Comparison of ENCODE assay signal across 8 cellular contexts in genomic region chr10:72272689-72273409, GRCh38. TPM values are rescaled to one million over a fixed set of nuclear protein-coding genes. Genes with fewer than 3 reads are reported as not detected.
DNase-seq lines count a peak whose midpoint lies in the region; ATAC-seq and TF ChIP-seq lines count a peak whose summit lies in the region.

No MANE protein-coding gene starts in this region.

- H3K4me2 ChIP-seq in HCT116 (ENCODE audit: low read length) (peak overlapping the region; percentile 90), mesenchymal stem cell (ENCODE audit: low read length, poor library complexity, severe bottlenecking) (peak overlapping the region; percentile 93)

- H3K4me1 ChIP-seq in HCT116 (ENCODE audit: control insufficient read depth in 1 of 2, insufficient read depth in 2 of 2, low read length in 2 of 2) (peaks cover 36 to 61% of the 10 kb centered on the region in 2 experiments), mesenchymal stem cell (ENCODE audit: control insufficient read depth, insufficient read depth, low read depth, low read length) (peaks cover 22% of the 10 kb centered on the region), suprapubic skin (peaks cover 33% of the 10 kb centered on the region)

- TF ChIP-seq CTCF in HCT116 (IDR thresholded peaks at IDR 0.05 in 2 of 3, conservative IDR thresholded peaks at IDR 0.05 in 1 of 3; ENCODE audit: borderline replicate concordance in 1 of 3, insufficient read depth in 1 of 3, low read depth in 2 of 3, low read length in 2 of 3) (no peak), activated B cell treated with CpG ODN at 0.5 μM for 24 hours (IDR thresholded peaks at IDR 0.05) (no peak), suprapubic skin (IDR thresholded peaks at IDR 0.05) (no peak)

- RAD21 ChIA-PET in HCT116 (lab: Charles Lee; ENCODE audit: low non-redundant PET in 1 of 2, low total read pairs in 2 of 2, uncharacterized antibody in 2 of 2, unreplicated experiment in 2 of 2) = interaction anchor here (0.6 to 1.4 kb wide), 4 partner anchors 48 to 193 kb away, joined by 3 read pairs; no protein-coding TSS in a partner anchor

- H3K27ac ChIP-seq in HCT116 (ENCODE audit: low read depth, low read length) = peak overlapping the region; percentile 91
- H3K27ac ChIP-seq in mesenchymal stem cell (ENCODE audit: low read length, poor library complexity, severe bottlenecking) = peak overlapping the region; percentile 98
- H3K27ac ChIP-seq in suprapubic skin = peak overlapping the region; percentile 97

- H2AFZ ChIP-seq in HCT116 (ENCODE audit: low read depth, low read length, poor library complexity, severe bottlenecking) (no peak overlapping the region), mesenchymal stem cell (ENCODE audit: low read depth, low read length) (peak overlapping the region; percentile 6)

- H3K79me2 ChIP-seq in HCT116 (ENCODE audit: insufficient read depth, low read length) = peaks cover 19% of the 10 kb centered on the region

- POLR2A ChIA-PET in HCT116 (lab: Charles Lee) (interaction anchor here (0.6 to 13.5 kb wide), 33 partner anchors 10 to 422 kb away, joined by 3 to 371 read pairs (median 5); partner anchors contain the start of genes ANAPC16, ASCC1 and PSAP), activated B cell treated with CpG ODN at 0.5 μM for 24 hours (lab: Charles Lee) (interaction anchor here (0.6 to 13.6 kb wide), 28 partner anchors 9 to 422 kb away, joined by 3 to 967 read pairs (median 5); partner anchors contain the start of genes ANAPC16, ASCC1 and SPOCK2)

- peak overlapping the region; percentile 95 to 99 for H3K18ac ChIP-seq in mesenchymal stem cell (ENCODE audit: low read depth in 1 of 2, low read length in 2 of 2)

- peak overlapping the region in 1 of 2 experiments; percentile 96 for H3K23ac ChIP-seq in mesenchymal stem cell (ENCODE audit: low read length in 2 of 2)

- TF ChIP-seq POLR2A in HCT116 (IDR thresholded peaks at IDR 0.05; ENCODE audit: borderline replicate concordance, extremely low read depth, insufficient read depth, insufficient read length) (peak; percentile 49), suprapubic skin (IDR thresholded peaks at IDR 0.05) (no peak)

- peak overlapping the region; percentile 100 for H4K91ac ChIP-seq in mesenchymal stem cell (ENCODE audit: low read length)

- DNase-seq in activated CD4-positive, alpha-beta T cell treated with anti-CD3 and anti-CD28 coated beads, Interleukin-2, amount 10 ng/mL, durations not matched to agents 24 days and 14 days = peak; percentile 86
- DNase-seq in activated CD4-positive, alpha-beta T cell treated with anti-CD3 and anti-CD28 coated beads, Interleukin-2, amount 50 U/mL, for 4 hours = no peak
- DNase-seq in HCT116 (ENCODE audit: low read depth, low spot score) (peak; percentile 80), NCI-H2107 treated with DMSO at 0.1 percent for 48 hours (lab: John Stamatoyannopoulos, UW; ENCODE audit: unreplicated experiment) (peak; percentile 46), activated B cell treated with CpG ODN at 0.5 μM for 24 hours (peak; percentile 55), epidermal melanocyte (ENCODE audit: insufficient read length, low spot score) (peak; percentile 79), mesenchymal stem cell (peak; percentile 99), suprapubic skin (ENCODE audit: low spot score in 2 of 2) (peak; percentile 96)

- H3K9me2 ChIP-seq in HCT116 (ENCODE audit: insufficient read depth) = no peaks in the 10 kb centered on the region

- H3K4me3 Mint-ChIP-seq in activated CD4-positive, alpha-beta T cell treated with anti-CD3 and anti-CD28 coated beads, Interleukin-2, amount 10 ng/mL, durations not matched to agents 24 days and 14 days = peak overlapping the region; percentile 96
- peak overlapping the region; percentile 98 for H3K4me3 Mint-ChIP-seq in activated B cell treated with CpG ODN at 0.5 μM for 24 hours

- ATAC-seq in HCT116 (peak; percentile 63), activated B cell treated with CpG ODN at 0.5 μM for 24 hours (ENCODE audit: low read depth) (peak; percentile 9)

- H3K27me3 Mint-ChIP-seq in activated CD4-positive, alpha-beta T cell treated with anti-CD3 and anti-CD28 coated beads, Interleukin-2, amount 10 ng/mL, durations not matched to agents 24 days and 14 days = no peaks in the 10 kb centered on the region
- no peaks in the 10 kb centered on the region for H3K27me3 Mint-ChIP-seq in activated B cell treated with CpG ODN at 0.5 μM for 24 hours

- peaks cover 8 to 13% of the 10 kb centered on the region in 2 experiments; a peak in 2 of 4 replicates for H3K36me3 ChIP-seq in HCT116 (ENCODE audit: control insufficient read depth in 1 of 2, insufficient read depth in 2 of 2, low read length in 2 of 2)
- H3K36me3 ChIP-seq in mesenchymal stem cell (ENCODE audit: control insufficient read depth in 1 of 2, insufficient read depth in 2 of 2, low read depth in 1 of 2, low read length in 2 of 2) = peaks cover 17 to 21% of the 10 kb centered on the region in 2 experiments
- peaks cover 25% of the 10 kb centered on the region for H3K36me3 ChIP-seq in suprapubic skin

- peaks cover 45% of the 10 kb centered on the region for H3K4me1 Mint-ChIP-seq in activated CD4-positive, alpha-beta T cell treated with anti-CD3 and anti-CD28 coated beads, Interleukin-2, amount 10 ng/mL, durations not matched to agents 24 days and 14 days
- H3K4me1 Mint-ChIP-seq in activated B cell treated with CpG ODN at 0.5 μM for 24 hours = peaks cover 40% of the 10 kb centered on the region

- peak overlapping the region; percentile 95 for H4K8ac ChIP-seq in mesenchymal stem cell (ENCODE audit: low read length)

- no peaks in the 10 kb centered on the region for H3K27me3 ChIP-seq in HCT116 (ENCODE audit: insufficient read depth, low read length)
- no peaks in the 10 kb centered on the region for H3K27me3 ChIP-seq in mesenchymal stem cell (ENCODE audit: control insufficient read depth in 1 of 2, insufficient read depth in 1 of 2, low read length in 2 of 2)
- H3K27me3 ChIP-seq in suprapubic skin = no peaks in the 10 kb centered on the region

- peak overlapping the region; percentile 98 for H2BK120ac ChIP-seq in mesenchymal stem cell (ENCODE audit: low read depth, low read length)

- peaks cover 31% of the 10 kb centered on the region for H3K36me3 Mint-ChIP-seq in activated CD4-positive, alpha-beta T cell treated with anti-CD3 and anti-CD28 coated beads, Interleukin-2, amount 10 ng/mL, durations not matched to agents 24 days and 14 days (ENCODE audit: low read depth)
- peaks cover 32% of the 10 kb centered on the region for H3K36me3 Mint-ChIP-seq in activated B cell treated with CpG ODN at 0.5 μM for 24 hours (ENCODE audit: low read depth)

- peak overlapping the region; percentile 92 for H3K27ac Mint-ChIP-seq in activated CD4-positive, alpha-beta T cell treated with anti-CD3 and anti-CD28 coated beads, Interleukin-2, amount 10 ng/mL, durations not matched to agents 24 days and 14 days
- peak overlapping the region; percentile 94 for H3K27ac Mint-ChIP-seq in activated B cell treated with CpG ODN at 0.5 μM for 24 hours

- H3K4me3 ChIP-seq in HCT116 (replicated peaks in 1 of 2; ENCODE audit: low read depth in 1 of 2, low read length in 2 of 2) (peak overlapping the region; percentile 93 to 94), mesenchymal stem cell (ENCODE audit: insufficient read depth in 1 of 2, low read depth in 1 of 2, low read length in 2 of 2) (peak overlapping the region; percentile 62 to 87), suprapubic skin (peak overlapping the region; percentile 94)

- TSS peak; percentile 86 for BruUV-seq in HCT116 (replicated peaks; lab: Mats Ljungman, UMichigan)

- H2BK5ac ChIP-seq in mesenchymal stem cell (ENCODE audit: low read depth, low read length, poor library complexity, severe bottlenecking) = peak overlapping the region; percentile 88

- WGBS in mesenchymal stem cell = 2% methylated on average over 23 of the region's 28 CpGs
- 3% methylated on average over 28 of the region's 28 CpGs for WGBS in suprapubic skin

- H3K9me3 ChIP-seq in HCT116 (ENCODE audit: control insufficient read depth in 1 of 2, insufficient read depth in 1 of 2, low read depth in 1 of 2, low read length in 2 of 2) (no peaks in the 10 kb centered on the region), mesenchymal stem cell (ENCODE audit: control insufficient read depth, low read length) (no peaks in the 10 kb centered on the region), suprapubic skin (no peaks in the 10 kb centered on the region)

- H3K9ac ChIP-seq in HCT116 (ENCODE audit: low read length) (peak overlapping the region; percentile 79), mesenchymal stem cell (ENCODE audit: low read length) (peak overlapping the region; percentile 92)

- no peak for TF ChIP-seq EP300 in suprapubic skin (IDR thresholded peaks at IDR 0.05)

- H3K79me1 ChIP-seq in mesenchymal stem cell (replicated peaks; ENCODE audit: low read length, poor library complexity, severe bottlenecking) = peaks cover 2% of the 10 kb centered on the region

- CTCF ChIA-PET in HCT116 (lab: Charles Lee) = interaction anchor here (1.0 to 3.1 kb wide), 6 partner anchors 9 to 224 kb away, joined by 3 to 12 read pairs (median 5); no protein-coding TSS in a partner anchor
- CTCF ChIA-PET in activated B cell treated with CpG ODN at 0.5 μM for 24 hours (lab: Charles Lee) = interaction anchor here (0.9 to 9.4 kb wide), 5 partner anchors 24 to 62 kb away, joined by 3 to 131 read pairs (median 14); partner anchors contain the start of genes ANAPC16 and ASCC1

- no peaks in the 10 kb centered on the region for H4K20me1 ChIP-seq in HCT116 (ENCODE audit: insufficient read depth)

- peak overlapping the region; percentile 89 for H2AK5ac ChIP-seq in mesenchymal stem cell (ENCODE audit: low read length, severe bottlenecking)

- H3K14ac ChIP-seq in mesenchymal stem cell (ENCODE audit: low read length in 2 of 2) = peak overlapping the region in 1 of 2 experiments; percentile 99

- no peaks in the 10 kb centered on the region for H3K9me3 Mint-ChIP-seq in activated CD4-positive, alpha-beta T cell treated with anti-CD3 and anti-CD28 coated beads, Interleukin-2, amount 10 ng/mL, durations not matched to agents 24 days and 14 days
- H3K9me3 Mint-ChIP-seq in activated B cell treated with CpG ODN at 0.5 μM for 24 hours = no peaks in the 10 kb centered on the region

- peak overlapping the region; percentile 99 for H2BK12ac ChIP-seq in mesenchymal stem cell (ENCODE audit: low read length in 2 of 2)

- TF ChIP-seq RAD21 in HCT116 (IDR thresholded peaks at IDR 0.05; ENCODE audit: low read depth) = no peak

- peak overlapping the region; percentile 98 to 100 for H3K4ac ChIP-seq in mesenchymal stem cell (ENCODE audit: low read depth in 1 of 2, low read length in 2 of 2)

- intact Hi-C loops in activated CD4-positive, alpha-beta T cell treated with anti-CD3 and anti-CD28 coated beads, Interleukin-2, amount 10 ng/mL, durations not matched to agents 24 days and 14 days (cut with micrococcal nuclease) = loop anchor here (1.0 to 2.0 kb wide), 3 partner anchors 12 to 50 kb away; no protein-coding TSS in a partner anchor
- intact Hi-C loops in HCT116 (cut with micrococcal nuclease) (no loop called here), activated B cell treated with CpG ODN at 0.5 μM for 24 hours (cut with micrococcal nuclease) (loop anchor here (1.0 kb wide), 7 partner anchors 12 to 185 kb away; partner anchors contain the start of gene SPOCK2)

- H2BK15ac ChIP-seq in mesenchymal stem cell (ENCODE audit: low read depth, poor library complexity, severe bottlenecking) = peak overlapping the region; percentile 60

RNA-seq across cellular contexts. Expression of gene DDIT4, which starts 0.9 kb away (rescaled TPM):
- 260 and 271 TPM in 2 replicates for total RNA-seq in activated CD4-positive, alpha-beta T cell treated with anti-CD3 and anti-CD28 coated beads, Interleukin-2, amount 10 ng/mL, durations not matched to agents 24 days and 14 days
- total RNA-seq in HCT116 (2021; ENCODE audit: unreplicated experiment) = 462 TPM
- 1,030 and 1,103 TPM in 2 replicates for polyA plus RNA-seq in HCT116 (2012)
- 175 and 180 TPM in 2 replicates for total RNA-seq in activated B cell treated with CpG ODN at 0.5 μM for 24 hours
- 109 TPM for polyA plus RNA-seq in mesenchymal stem cell (2013, experiment 1 of 2)
- polyA plus RNA-seq in mesenchymal stem cell (2013, experiment 2 of 2) = 107 TPM
- total RNA-seq in suprapubic skin = 100 to 1,000 TPM; 170 to 246 (median 225) TPM

RNA-seq across cellular contexts. Expression of gene ASCC1, which starts 56.8 kb away (rescaled TPM):
- 33.6 and 34.1 TPM in 2 replicates for total RNA-seq in activated CD4-positive, alpha-beta T cell treated with anti-CD3 and anti-CD28 coated beads, Interleukin-2, amount 10 ng/mL, durations not matched to agents 24 days and 14 days
- total RNA-seq in HCT116 (2021; ENCODE audit: unreplicated experiment) (34.5 TPM), activated B cell treated with CpG ODN at 0.5 μM for 24 hours (42.6 and 42.9 TPM in 2 replicates), suprapubic skin (10 to 100 TPM; 20.2 to 31.7 (median 21.2) TPM)
- polyA plus RNA-seq in HCT116 (2012) = 21.8 and 28.4 TPM in 2 replicates
- 36.0 TPM for polyA plus RNA-seq in mesenchymal stem cell (2013, experiment 1 of 2)
- polyA plus RNA-seq in mesenchymal stem cell (2013, experiment 2 of 2) = 36.1 TPM

RNA-seq across cellular contexts. Expression of gene ANAPC16, which starts 57.0 kb away (rescaled TPM):
- 73.2 and 74.3 TPM in 2 replicates for total RNA-seq in activated CD4-positive, alpha-beta T cell treated with anti-CD3 and anti-CD28 coated beads, Interleukin-2, amount 10 ng/mL, durations not matched to agents 24 days and 14 days
- 71.1 TPM for total RNA-seq in HCT116 (2021; ENCODE audit: unreplicated experiment)
- polyA plus RNA-seq in HCT116 (2012) = 64.1 and 72.3 TPM in 2 replicates
- total RNA-seq in activated B cell treated with CpG ODN at 0.5 μM for 24 hours = 128 and 137 TPM in 2 replicates
- polyA plus RNA-seq in mesenchymal stem cell (2013, experiment 1 of 2) = 63.6 TPM
- polyA plus RNA-seq in mesenchymal stem cell (2013, experiment 2 of 2) = 65.1 TPM
- 10 to 100 TPM; 57.0 to 83.2 (median 69.3) TPM for total RNA-seq in suprapubic skin

Comparison
In these comparisons a context has a peak if more than half of its experiments do, and no peak if none do; other contexts are left out.
1. DNase-seq: peak in activated CD4-positive, alpha-beta T cell treated with anti-CD3 and anti-CD28 coated beads, Interleukin-2, amount 10 ng/mL, durations not matched to agents 24 days and 14 days (single experiment), HCT116 (single experiment), NCI-H2107 treated with DMSO at 0.1 percent for 48 hours (single experiment), activated B cell treated with CpG ODN at 0.5 μM for 24 hours (single experiment), epidermal melanocyte (single experiment), mesenchymal stem cell (single experiment) and suprapubic skin (2 of 2); none in activated CD4-positive, alpha-beta T cell treated with anti-CD3 and anti-CD28 coated beads, Interleukin-2, amount 50 U/mL, for 4 hours (0 of 2).
2. Peak in every context shown above with its lines, with median percentiles within 50 percentile points of each other: H3K27ac ChIP-seq and H3K4me3 ChIP-seq.